In the genomic region with DNA sequence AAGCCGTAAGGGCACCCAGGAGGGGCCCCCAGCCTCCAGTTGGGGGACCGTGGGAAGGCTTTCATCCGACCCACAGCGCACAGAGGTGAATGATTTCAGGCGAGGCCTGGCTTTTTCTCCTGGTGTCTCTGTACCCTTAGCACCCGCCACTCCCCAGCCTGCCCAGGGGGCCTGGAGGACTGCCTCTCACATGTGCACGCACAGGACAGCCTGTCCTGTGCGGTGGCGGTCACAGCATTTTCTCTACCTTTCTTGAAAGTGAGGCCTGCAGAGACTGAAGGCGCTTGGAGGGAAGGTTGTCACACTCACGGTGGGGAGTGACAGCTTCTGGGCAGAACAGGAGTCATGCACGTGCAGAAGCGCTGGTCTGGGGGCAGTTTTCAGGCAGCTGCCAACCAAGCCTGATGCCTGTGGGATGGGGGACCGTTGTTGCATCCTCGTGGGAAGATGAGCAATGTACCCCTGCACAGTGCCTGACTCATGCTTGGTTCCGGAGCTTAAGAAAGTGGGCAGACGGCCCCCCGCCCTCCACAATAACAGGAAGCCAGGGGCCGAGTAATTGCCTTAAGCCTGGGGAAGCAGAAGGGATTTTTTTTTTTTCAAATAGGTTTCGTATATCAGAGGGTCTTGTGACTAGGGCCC, we compare ENCODE assay signal across 1 cellular context.
TF ChIP-seq lines count a peak whose summit lies in the region.

No MANE protein-coding gene starts in this region.

TF ChIP-seq in GM23338, 12 proteins besides CTCF, POLR2A, EP300 and RAD21 (continued from another document):
- TF ChIP-seq REST (IDR thresholded peaks at IDR 0.05; ENCODE audit: unreplicated experiment) (no peak), POLR2AphosphoS5 (IDR thresholded peaks at IDR 0.05; ENCODE audit: low read depth) (no peak), EZH2 (IDR thresholded peaks at IDR 0.05; ENCODE audit: low read depth, unreplicated experiment) (no peak)
- TF ChIP-seq, protein P1, sequence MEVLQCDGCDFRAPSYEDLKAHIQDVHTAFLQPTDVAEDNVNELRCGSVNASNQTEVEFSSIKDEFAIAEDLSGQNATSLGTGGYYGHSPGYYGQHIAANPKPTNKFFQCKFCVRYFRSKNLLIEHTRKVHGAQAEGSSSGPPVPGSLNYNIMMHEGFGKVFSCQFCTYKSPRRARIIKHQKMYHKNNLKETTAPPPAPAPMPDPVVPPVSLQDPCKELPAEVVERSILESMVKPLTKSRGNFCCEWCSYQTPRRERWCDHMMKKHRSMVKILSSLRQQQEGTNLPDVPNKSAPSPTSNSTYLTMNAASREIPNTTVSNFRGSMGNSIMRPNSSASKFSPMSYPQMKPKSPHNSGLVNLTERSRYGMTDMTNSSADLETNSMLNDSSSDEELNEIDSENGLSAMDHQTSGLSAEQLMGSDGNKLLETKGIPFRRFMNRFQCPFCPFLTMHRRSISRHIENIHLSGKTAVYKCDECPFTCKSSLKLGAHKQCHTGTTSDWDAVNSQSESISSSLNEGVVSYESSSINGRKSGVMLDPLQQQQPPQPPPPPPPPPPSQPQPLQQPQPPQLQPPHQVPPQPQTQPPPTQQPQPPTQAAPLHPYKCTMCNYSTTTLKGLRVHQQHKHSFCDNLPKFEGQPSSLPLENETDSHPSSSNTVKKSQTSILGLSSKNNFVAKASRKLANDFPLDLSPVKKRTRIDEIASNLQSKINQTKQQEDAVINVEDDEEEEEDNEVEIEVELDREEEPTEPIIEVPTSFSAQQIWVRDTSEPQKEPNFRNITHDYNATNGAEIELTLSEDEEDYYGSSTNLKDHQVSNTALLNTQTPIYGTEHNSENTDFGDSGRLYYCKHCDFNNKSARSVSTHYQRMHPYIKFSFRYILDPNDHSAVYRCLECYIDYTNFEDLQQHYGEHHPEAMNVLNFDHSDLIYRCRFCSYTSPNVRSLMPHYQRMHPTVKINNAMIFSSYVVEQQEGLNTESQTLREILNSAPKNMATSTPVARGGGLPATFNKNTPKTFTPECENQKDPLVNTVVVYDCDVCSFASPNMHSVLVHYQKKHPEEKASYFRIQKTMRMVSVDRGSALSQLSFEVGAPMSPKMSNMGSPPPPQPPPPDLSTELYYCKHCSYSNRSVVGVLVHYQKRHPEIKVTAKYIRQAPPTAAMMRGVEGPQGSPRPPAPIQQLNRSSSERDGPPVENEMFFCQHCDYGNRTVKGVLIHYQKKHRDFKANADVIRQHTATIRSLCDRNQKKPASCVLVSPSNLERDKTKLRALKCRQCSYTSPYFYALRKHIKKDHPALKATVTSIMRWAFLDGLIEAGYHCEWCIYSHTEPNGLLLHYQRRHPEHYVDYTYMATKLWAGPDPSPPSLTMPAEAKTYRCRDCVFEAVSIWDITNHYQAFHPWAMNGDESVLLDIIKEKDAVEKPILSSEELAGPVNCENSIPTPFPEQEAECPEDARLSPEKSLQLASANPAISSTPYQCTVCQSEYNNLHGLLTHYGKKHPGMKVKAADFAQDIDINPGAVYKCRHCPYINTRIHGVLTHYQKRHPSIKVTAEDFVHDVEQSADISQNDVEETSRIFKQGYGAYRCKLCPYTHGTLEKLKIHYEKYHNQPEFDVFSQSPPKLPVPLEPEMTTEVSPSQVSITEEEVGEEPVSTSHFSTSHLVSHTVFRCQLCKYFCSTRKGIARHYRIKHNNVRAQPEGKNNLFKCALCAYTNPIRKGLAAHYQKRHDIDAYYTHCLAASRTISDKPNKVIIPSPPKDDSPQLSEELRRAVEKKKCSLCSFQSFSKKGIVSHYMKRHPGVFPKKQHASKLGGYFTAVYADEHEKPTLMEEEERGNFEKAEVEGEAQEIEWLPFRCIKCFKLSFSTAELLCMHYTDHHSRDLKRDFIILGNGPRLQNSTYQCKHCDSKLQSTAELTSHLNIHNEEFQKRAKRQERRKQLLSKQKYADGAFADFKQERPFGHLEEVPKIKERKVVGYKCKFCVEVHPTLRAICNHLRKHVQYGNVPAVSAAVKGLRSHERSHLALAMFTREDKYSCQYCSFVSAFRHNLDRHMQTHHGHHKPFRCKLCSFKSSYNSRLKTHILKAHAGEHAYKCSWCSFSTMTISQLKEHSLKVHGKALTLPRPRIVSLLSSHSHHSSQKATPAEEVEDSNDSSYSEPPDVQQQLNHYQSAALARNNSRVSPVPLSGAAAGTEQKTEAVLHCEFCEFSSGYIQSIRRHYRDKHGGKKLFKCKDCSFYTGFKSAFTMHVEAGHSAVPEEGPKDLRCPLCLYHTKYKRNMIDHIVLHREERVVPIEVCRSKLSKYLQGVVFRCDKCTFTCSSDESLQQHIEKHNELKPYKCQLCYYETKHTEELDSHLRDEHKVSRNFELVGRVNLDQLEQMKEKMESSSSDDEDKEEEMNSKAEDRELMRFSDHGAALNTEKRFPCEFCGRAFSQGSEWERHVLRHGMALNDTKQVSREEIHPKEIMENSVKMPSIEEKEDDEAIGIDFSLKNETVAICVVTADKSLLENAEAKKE (CRISPR knock-in tag; IDR thresholded peaks at IDR 0.05), result no peak
TF ChIP-seq in GM23338: peak in this region for 0.
